Comparison of ENCODE assay signal across 8 cellular contexts in genomic region chr19:38648789-38649304, GRCh38. TPM values are rescaled to one million over a fixed set of nuclear protein-coding genes. Genes with fewer than 3 reads are reported as not detected.
DNase-seq lines count a peak whose midpoint lies in the region; ATAC-seq and TF ChIP-seq lines count a peak whose summit lies in the region.

No MANE protein-coding gene starts in this region.

- peaks cover 64% of the 10 kb centered on the region for H3K79me2 ChIP-seq in DOHH2 (ENCODE audit: control insufficient read depth, low read length)
- peaks cover 56% of the 10 kb centered on the region for H3K79me2 ChIP-seq in OCI-LY7 (ENCODE audit: insufficient read depth, low read depth, low read length)
- peaks cover 47% of the 10 kb centered on the region for H3K79me2 ChIP-seq in trophoblast cell (ENCODE audit: control insufficient read depth, insufficient read depth, low read length, poor library complexity)

- H3F3A ChIP-seq in DOHH2 (ENCODE audit: control insufficient read depth, insufficient read depth) = 0 out of 2 replicates have a peak, but pooled peaks cover 3% of the 10 kb centered on the region

- peak overlapping the region; percentile 73 for H3K14ac ChIP-seq in trophoblast cell (ENCODE audit: low read length)

- H4K20me1 ChIP-seq in DOHH2 (ENCODE audit: control insufficient read depth, insufficient read depth, low read depth, low read length) (peaks cover 14% of the 10 kb centered on the region), OCI-LY7 (ENCODE audit: insufficient read depth, low read length) (peaks cover 21% of the 10 kb centered on the region)

- H2AFZ ChIP-seq in OCI-LY7 (ENCODE audit: low read length) = no peak overlapping the region
- peak overlapping the region; percentile 30 for H2AFZ ChIP-seq in trophoblast cell (ENCODE audit: insufficient read depth, low read length, poor library complexity)

- H3K36me3 ChIP-seq in DOHH2 (ENCODE audit: control insufficient read depth, low read length) (peaks cover 2% of the 10 kb centered on the region; the same call in 1 of the 2 replicates), OCI-LY7 (ENCODE audit: insufficient read depth, low read length) (peaks cover 9% of the 10 kb centered on the region; the same call in 1 of the 2 replicates), trophoblast cell (ENCODE audit: control insufficient read depth in 1 of 2, insufficient read depth in 2 of 2, low read length in 2 of 2) (no peaks in the 10 kb centered on the region)

- peak overlapping the region; percentile 100 for H3K9ac ChIP-seq in trophoblast cell (ENCODE audit: low read length)

- H3K4me1 ChIP-seq in DOHH2 (ENCODE audit: control insufficient read depth, low read length) (peaks cover 19% of the 10 kb centered on the region), OCI-LY7 (ENCODE audit: insufficient read depth, low read length, poor library complexity, severe bottlenecking) (peaks cover 18% of the 10 kb centered on the region), trophoblast cell (ENCODE audit: control insufficient read depth in 1 of 2, insufficient read depth in 2 of 2, low read length in 2 of 2) (peaks cover 21 to 24% of the 10 kb centered on the region in 2 experiments)

- TF ChIP-seq CTCF in DOHH2 (IDR thresholded peaks at IDR 0.05; ENCODE audit: low read depth, low read length, poor library complexity, severe bottlenecking) = no peak
- TF ChIP-seq CTCF in OCI-LY7 (conservative IDR thresholded peaks at IDR 0.05; ENCODE audit: low read length) = no peak

- H3K27ac ChIP-seq in DOHH2 (ENCODE audit: low read depth, low read length) = no peak overlapping the region
- H3K27ac ChIP-seq in OCI-LY7 (ENCODE audit: low read depth, low read length, poor library complexity, severe bottlenecking) = no peak overlapping the region
- H3K27ac ChIP-seq in epithelial cell of prostate = peak overlapping the region; percentile 99
- peak overlapping the region; percentile 79 for H3K27ac ChIP-seq in trophoblast cell (ENCODE audit: low read depth, low read length)

- H4K8ac ChIP-seq in trophoblast cell (ENCODE audit: low read depth, low read length) = peak overlapping the region; percentile 33

- H3K27me3 ChIP-seq in DOHH2 (ENCODE audit: control insufficient read depth, low read length) = no peaks in the 10 kb centered on the region
- H3K27me3 ChIP-seq in trophoblast cell (ENCODE audit: insufficient read depth, low read length) = no peaks in the 10 kb centered on the region

- WGBS in trophoblast cell (ENCODE audit: extremely low coverage, insufficient coverage, insufficient read length) = no CpG with 5 or more reads among the region's 12 CpGs

- no peak overlapping the region for H4K12ac ChIP-seq in trophoblast cell (ENCODE audit: low read depth, low read length)

- H3K23ac ChIP-seq in trophoblast cell (ENCODE audit: low read length) = no peak overlapping the region

- H3K4ac ChIP-seq in trophoblast cell (ENCODE audit: low read depth, low read length) = peak overlapping the region; percentile 100

- CTCF ChIA-PET in OCI-LY7 (lab: Charles Lee; ENCODE audit: unreplicated experiment) = interaction anchor here (0.6 kb wide), 1 partner anchor 56 kb away, joined by 4 read pairs; no protein-coding TSS in a partner anchor

- peak overlapping the region; percentile 48 for H2BK120ac ChIP-seq in trophoblast cell (ENCODE audit: insufficient read depth, low read length, poor library complexity)

- H3K79me1 ChIP-seq in trophoblast cell (ENCODE audit: low read length) = peaks cover 36% of the 10 kb centered on the region

- intact Hi-C loops in OCI-LY7 (cut with micrococcal nuclease; ENCODE audit: unreplicated experiment) = no loop called here

- peak overlapping the region; percentile 11 for H2AK5ac ChIP-seq in trophoblast cell (ENCODE audit: low read length)

- BruUV-seq in OCI-LY7 (replicated peaks; lab: Mats Ljungman, UMichigan) = no TSS peak

- peak overlapping the region; percentile 53 for H2BK5ac ChIP-seq in trophoblast cell (ENCODE audit: low read depth, low read length, poor library complexity)

- H4K91ac ChIP-seq in trophoblast cell (ENCODE audit: low read depth, low read length) = peak overlapping the region; percentile 87

- H3K9me3 ChIP-seq in DOHH2 (ENCODE audit: control insufficient read depth, insufficient read depth, low read length) (no peaks in the 10 kb centered on the region), OCI-LY7 (ENCODE audit: low read length) (no peaks in the 10 kb centered on the region), trophoblast cell (ENCODE audit: insufficient read depth, low read depth, low read length) (peaks cover 1% of the 10 kb centered on the region)

- H2BK12ac ChIP-seq in trophoblast cell (ENCODE audit: low read length) = peak overlapping the region; percentile 16

- ATAC-seq in HG02981 (IDR thresholded peaks at IDR 0.05; ENCODE audit: unreplicated experiment) = no peak
- ATAC-seq in HG03469 (IDR thresholded peaks at IDR 0.05; ENCODE audit: unreplicated experiment) = no peak

- peak overlapping the region; percentile 90 for H3K4me3 ChIP-seq in DOHH2 (ENCODE audit: low read length)
- peak overlapping the region; percentile 99 for H3K4me3 ChIP-seq in OCI-LY7 (ENCODE audit: low read depth, low read length, poor library complexity, severe bottlenecking)
- peak overlapping the region; percentile 100 for H3K4me3 ChIP-seq in trophoblast cell (ENCODE audit: low read depth, low read length)

- no peaks in the 10 kb centered on the region for H3K9me2 ChIP-seq in DOHH2 (replicated peaks; ENCODE audit: control insufficient read depth, low read length)
- no peaks in the 10 kb centered on the region for H3K9me2 ChIP-seq in OCI-LY7 (ENCODE audit: insufficient read depth, low read length)

- H3K4me2 ChIP-seq in DOHH2 (ENCODE audit: low read length) (peak overlapping the region; percentile 71), OCI-LY7 (ENCODE audit: low read length) (peak overlapping the region; percentile 95), trophoblast cell (ENCODE audit: low read length) (peak overlapping the region; percentile 84)

- H3K18ac ChIP-seq in trophoblast cell (ENCODE audit: low read length) = peak overlapping the region; percentile 54

- POLR2A ChIA-PET in OCI-LY7 (lab: Charles Lee) = interaction anchor here (0.6 to 1.4 kb wide), 5 partner anchors 8 to 31 kb away, joined by 3 to 4 read pairs (median 3); partner anchors contain the start of gene MAP4K1

- DNase-seq in OCI-LY7 (ENCODE audit: low spot score) (no peak), epithelial cell of prostate (ENCODE audit: low read depth, low spot score) (no peak), trophoblast cell (no peak), NCI-H524 (lab: John Stamatoyannopoulos, UW) (no peak)
- no peak for DNase-seq in stimulated activated naive CD4-positive, alpha-beta T cell treated with Interleukin-2 at 50 U/mL for 16 hours (lab: John Stamatoyannopoulos, UW)

RNA-seq across cellular contexts. Expression of gene ACTN4, which starts 1.4 kb away (rescaled TPM):
- total RNA-seq in OCI-LY7 (2014; rRNA removed; shearing (Covaris generic)) = 86.8 and 96.9 TPM in 2 replicates
- total RNA-seq in OCI-LY7 (2022) = 147 and 178 TPM in 2 replicates
- polyA plus RNA-seq in trophoblast cell (2013) = 442 and 468 TPM in 2 replicates

RNA-seq across cellular contexts. Expression of gene EIF3K, which starts 29.9 kb away (rescaled TPM):
- 321 and 325 TPM in 2 replicates for total RNA-seq in OCI-LY7 (2014; rRNA removed; shearing (Covaris generic))
- 353 and 364 TPM in 2 replicates for total RNA-seq in OCI-LY7 (2022)
- polyA plus RNA-seq in trophoblast cell (2013) = 205 and 214 TPM in 2 replicates

RNA-seq across cellular contexts. Expression of gene MAP4K1, which starts 31.1 kb away (rescaled TPM):
- total RNA-seq in OCI-LY7 (2014; rRNA removed; shearing (Covaris generic)) = 102 and 108 TPM in 2 replicates
- total RNA-seq in OCI-LY7 (2022) = 313 and 331 TPM in 2 replicates
- polyA plus RNA-seq in trophoblast cell (2013) = 0.56 and 0.72 TPM in 2 replicates

Comparison
In these comparisons a context has a peak if more than half of its experiments do, and no peak if none do; other contexts are left out.
1. H3K27ac ChIP-seq: peak in epithelial cell of prostate (single experiment) and trophoblast cell (single experiment); none in DOHH2 (single experiment) and OCI-LY7 (single experiment).
2. Peak in every context shown above with its lines, with median percentiles within 50 percentile points of each other: H3K4me2 ChIP-seq and H3K4me3 ChIP-seq.